8 cellular contexts compared by ENCODE assay signal in the genomic region with DNA sequence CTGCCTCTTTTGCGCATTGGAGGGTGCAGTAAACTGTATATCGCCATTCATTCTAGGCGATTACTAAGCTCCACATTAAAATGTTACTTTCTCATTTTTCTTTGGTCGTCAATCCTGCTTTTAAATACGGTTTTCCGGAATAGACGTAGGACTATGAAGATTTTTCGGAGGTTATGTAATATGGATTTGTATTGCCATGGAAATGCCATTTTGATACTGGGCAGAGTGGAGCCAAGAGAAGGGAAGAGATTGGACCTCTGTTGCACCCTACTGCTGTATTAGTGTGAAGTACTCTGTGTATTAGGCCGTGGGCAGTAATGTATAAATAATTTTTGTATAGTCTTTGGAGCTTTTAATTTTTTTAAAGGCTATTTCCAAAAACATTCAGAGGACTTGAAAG. TPM values are rescaled to one million over a fixed set of nuclear protein-coding genes. Genes with fewer than 3 reads are reported as not detected.
DNase-seq lines count a peak whose midpoint lies in the region; ATAC-seq and TF ChIP-seq lines count a peak whose summit lies in the region.

No MANE protein-coding gene starts in this region.

- no peak for ATAC-seq in CD8-positive, alpha-beta T cell
- ATAC-seq in naive thymus-derived CD4-positive, alpha-beta T cell: no peak
- ATAC-seq in GM19467 (IDR thresholded peaks at IDR 0.05; ENCODE audit: unreplicated experiment) (no peak), GM21723 (IDR thresholded peaks at IDR 0.05; ENCODE audit: unreplicated experiment) (no peak), HG03442 (IDR thresholded peaks at IDR 0.05; ENCODE audit: unreplicated experiment) (no peak), natural killer cell (no peak)

- H3K27ac ChIP-seq in CD8-positive, alpha-beta T cell (ENCODE audit: low read depth, low read length): peak overlapping the region; percentile 81
- H3K27ac ChIP-seq in naive thymus-derived CD4-positive, alpha-beta T cell (ENCODE audit: low read depth, low read length): peak overlapping the region; percentile 92

- no peaks in the 10 kb centered on the region for H3K9me3 Mint-ChIP-seq in CD8-positive, alpha-beta T cell
- no peaks in the 10 kb centered on the region for H3K9me3 Mint-ChIP-seq in naive thymus-derived CD4-positive, alpha-beta T cell
- no peaks in the 10 kb centered on the region for H3K9me3 Mint-ChIP-seq in natural killer cell

- intact Hi-C loops in CD8-positive, alpha-beta T cell (cut with DNase I, micrococcal nuclease): loop anchor here (5.0 to 10.0 kb wide), 4 partner anchors 1025 to 1737 kb away; partner anchors contain the start of genes ABCD4 (in 1 of the 2), ALDH6A1 (in 1 of the 2), LIN52 (in 1 of the 2) and SIPA1L1 (in 1 of the 2)
- intact Hi-C loops in naive thymus-derived CD4-positive, alpha-beta T cell (cut with micrococcal nuclease): loop anchor here (2.0 to 10.0 kb wide), 8 partner anchors 431 to 1703 kb away; partner anchors contain the start of genes ABCD4 (in 2 of the 2), BBOF1 (in 1 of the 2), DNAL1 (in 1 of the 2) and ENTPD5 (in 1 of the 2)
- intact Hi-C loops in natural killer cell (cut with micrococcal nuclease): loop anchor here (2.0 kb wide), 1 partner anchor 133 kb away; the partner anchor contains the start of gene DCAF4

- H3K4me1 ChIP-seq in CD8-positive, alpha-beta T cell (ENCODE audit: insufficient read depth, low read length): peaks cover 51% of the 10 kb centered on the region
- H3K4me1 ChIP-seq in naive thymus-derived CD4-positive, alpha-beta T cell (ENCODE audit: control insufficient read depth in 2 of 2, insufficient read depth in 2 of 2, low read length in 2 of 2): peaks cover 30 to 45% of the 10 kb centered on the region in 2 donors

- CTCF ChIA-PET in CD8-positive, alpha-beta T cell (lab: Charles Lee): interaction anchor here (1.5 kb wide), 1 partner anchor 39 kb away, joined by 3 read pairs; no protein-coding TSS in a partner anchor
- CTCF ChIA-PET in naive thymus-derived CD4-positive, alpha-beta T cell (lab: Charles Lee): interaction anchor here (1.4 kb wide), 1 partner anchor 32 kb away, joined by 3 read pairs; the partner anchor contains the start of gene ZFYVE1

- no peak for DNase-seq in CD8-positive, alpha-beta T cell
- DNase-seq in LNCaP clone FGC (ENCODE audit: low read depth) (no peak), dermis blood vessel endothelial cell (peak; percentile 47), natural killer cell (no peak)
- no peak for DNase-seq in naive thymus-derived CD4-positive, alpha-beta T cell

- H3K27me3 Mint-ChIP-seq in CD8-positive, alpha-beta T cell (ENCODE audit: low read depth): no peaks in the 10 kb centered on the region
- H3K27me3 Mint-ChIP-seq in naive thymus-derived CD4-positive, alpha-beta T cell: no peaks in the 10 kb centered on the region
- H3K27me3 Mint-ChIP-seq in natural killer cell (ENCODE audit: low read depth in 2 of 2): no peaks in the 10 kb centered on the region

- H3K4me1 Mint-ChIP-seq in CD8-positive, alpha-beta T cell (ENCODE audit: low read depth): peaks cover 49% of the 10 kb centered on the region
- H3K4me1 Mint-ChIP-seq in naive thymus-derived CD4-positive, alpha-beta T cell: peaks cover 27 to 54% (median 39%) of the 10 kb centered on the region in 7 donors
- peaks cover 29 to 31% of the 10 kb centered on the region in 2 donors for H3K4me1 Mint-ChIP-seq in natural killer cell

- H3K36me3 ChIP-seq in CD8-positive, alpha-beta T cell (ENCODE audit: insufficient read depth, low read length): peaks cover 7% of the 10 kb centered on the region
- H3K36me3 ChIP-seq in naive thymus-derived CD4-positive, alpha-beta T cell (ENCODE audit: control insufficient read depth in 2 of 3, insufficient read depth in 3 of 3, low read length in 3 of 3): peaks cover 0 to 9% (median 0%) of the 10 kb centered on the region in 3 experiments

- TF ChIP-seq CTCF in CD8-positive, alpha-beta T cell (IDR thresholded peaks at IDR 0.05): no peak
- TF ChIP-seq CTCF in LNCaP clone FGC (IDR thresholded peaks at IDR 0.05; ENCODE audit: control insufficient read depth, extremely low read depth, insufficient read depth) (no peak), natural killer cell (IDR thresholded peaks at IDR 0.05) (no peak)

- no peak overlapping the region for H3K27ac Mint-ChIP-seq in CD8-positive, alpha-beta T cell
- H3K27ac Mint-ChIP-seq in naive thymus-derived CD4-positive, alpha-beta T cell: no peak overlapping the region
- no peak overlapping the region for H3K27ac Mint-ChIP-seq in natural killer cell

- H3K9me3 ChIP-seq in CD8-positive, alpha-beta T cell (ENCODE audit: low read length): no peaks in the 10 kb centered on the region
- no peaks in the 10 kb centered on the region for H3K9me3 ChIP-seq in naive thymus-derived CD4-positive, alpha-beta T cell (ENCODE audit: control insufficient read depth in 2 of 3, low read length in 3 of 3)

- H3K27me3 ChIP-seq in CD8-positive, alpha-beta T cell (ENCODE audit: insufficient read depth, low read length): no peaks in the 10 kb centered on the region
- H3K27me3 ChIP-seq in naive thymus-derived CD4-positive, alpha-beta T cell (ENCODE audit: control insufficient read depth in 2 of 2, insufficient read depth in 2 of 2, low read length in 2 of 2): no peaks in the 10 kb centered on the region

- peaks cover 30% of the 10 kb centered on the region for H3K36me3 Mint-ChIP-seq in CD8-positive, alpha-beta T cell
- peaks cover 5 to 16% (median 8%) of the 10 kb centered on the region in 5 donors for H3K36me3 Mint-ChIP-seq in naive thymus-derived CD4-positive, alpha-beta T cell
- H3K36me3 Mint-ChIP-seq in natural killer cell: no peaks in the 10 kb centered on the region

- H3K4me3 ChIP-seq in CD8-positive, alpha-beta T cell (ENCODE audit: low read depth, low read length): peak overlapping the region; percentile 99
- peak overlapping the region; percentile 86 for H3K4me3 ChIP-seq in LNCaP clone FGC (ENCODE audit: low read depth, low read length)
- H3K4me3 ChIP-seq in naive thymus-derived CD4-positive, alpha-beta T cell (ENCODE audit: low read length): peak overlapping the region; percentile 77

- POLR2A ChIA-PET in CD8-positive, alpha-beta T cell (lab: Charles Lee): interaction anchor here (1.0 to 3.5 kb wide), 13 partner anchors 8 to 1244 kb away, joined by 3 to 32 read pairs (median 5); partner anchors contain the start of genes ABCD4, NUMB, PSEN1 and ZFYVE1
- POLR2A ChIA-PET in naive thymus-derived CD4-positive, alpha-beta T cell (lab: Charles Lee): interaction anchor here (0.6 to 3.6 kb wide), 12 partner anchors 9 to 460 kb away, joined by 3 to 55 read pairs (median 5); partner anchors contain the start of genes NUMB, PSEN1, RIOX1 and ZFYVE1

- H3K4me3 Mint-ChIP-seq in CD8-positive, alpha-beta T cell: no peak overlapping the region
- no peak overlapping the region for H3K4me3 Mint-ChIP-seq in naive thymus-derived CD4-positive, alpha-beta T cell
- H3K4me3 Mint-ChIP-seq in natural killer cell: no peak overlapping the region

RNA-seq across cellular contexts. Expression of gene RBM25, which starts 1.0 kb away (rescaled TPM):
- 100 to 1,000 TPM; 166 to 178 TPM for total RNA-seq in CD8-positive, alpha-beta T cell
- total RNA-seq in dermis blood vessel endothelial cell: 35.5 and 38.1 TPM in 2 replicates
- 100 to 1,000 TPM; 111 to 168 (median 146) TPM for total RNA-seq in naive thymus-derived CD4-positive, alpha-beta T cell
- 10 to 100 TPM; 43.0 to 76.6 TPM for polyA plus RNA-seq in naive thymus-derived CD4-positive, alpha-beta T cell
- total RNA-seq in natural killer cell: 100 to 1,000 TPM; 180 to 185 (median 182) TPM

RNA-seq across cellular contexts. Expression of gene ZFYVE1, which starts 32.4 kb away (rescaled TPM):
- 10 to 100 TPM; 10.0 to 11.3 TPM for total RNA-seq in CD8-positive, alpha-beta T cell
- total RNA-seq in dermis blood vessel endothelial cell: 21.3 and 22.4 TPM in 2 replicates
- 10 to 100 TPM; 15.3 to 24.8 (median 19.1) TPM for total RNA-seq in naive thymus-derived CD4-positive, alpha-beta T cell
- 1 to 10 TPM; 6.1 to 6.4 TPM for polyA plus RNA-seq in naive thymus-derived CD4-positive, alpha-beta T cell
- total RNA-seq in natural killer cell: 10 to 100 TPM; 24.1 to 28.6 (median 25.6) TPM
